Comparison of ENCODE assay signal across 8 cellular contexts in the genomic region with DNA sequence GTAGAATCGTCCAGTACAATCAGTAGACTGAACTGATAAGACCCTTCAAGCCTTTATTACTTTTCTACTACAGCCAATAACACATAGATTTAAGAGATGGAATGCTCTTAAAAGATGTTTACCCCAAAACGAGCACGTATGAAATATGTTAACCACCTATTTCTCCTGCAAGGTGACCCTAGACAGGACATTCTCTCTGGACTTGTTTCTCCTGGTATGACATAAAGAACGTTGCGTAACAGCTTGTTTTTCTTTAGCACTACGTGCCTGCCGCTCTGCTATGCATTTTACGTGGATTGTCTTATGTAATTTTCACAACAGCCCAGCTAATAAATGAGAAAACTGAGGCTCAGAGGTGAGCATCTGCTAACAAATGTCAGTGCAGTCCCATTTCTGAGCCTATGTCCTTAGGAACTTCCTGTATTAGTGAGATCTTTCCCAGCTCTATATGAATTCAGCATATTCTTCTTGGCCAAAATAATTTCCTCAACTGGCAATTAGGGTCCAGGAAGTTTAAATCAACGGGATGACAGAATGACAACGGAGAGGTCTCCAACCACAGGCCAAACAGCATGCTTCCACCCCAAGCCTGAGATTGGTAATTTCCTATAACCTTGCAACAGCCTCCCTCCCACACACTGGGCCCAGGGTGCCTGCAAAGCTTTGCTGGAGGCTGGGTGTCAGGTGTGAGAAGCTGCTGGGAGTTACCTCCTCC. TPM values are rescaled to one million over a fixed set of nuclear protein-coding genes. Genes with fewer than 3 reads are reported as not detected.
DNase-seq lines count a peak whose midpoint lies in the region; ATAC-seq and TF ChIP-seq lines count a peak whose summit lies in the region.

No MANE protein-coding gene starts in this region.

- H3K56ac ChIP-seq in IMR-90 (ENCODE audit: extremely low read depth, insufficient read depth, low read length): no peak overlapping the region

- H3K4ac ChIP-seq in IMR-90 (ENCODE audit: low read depth, low read length): no peak overlapping the region

- no peak overlapping the region for H2AK5ac ChIP-seq in IMR-90 (ENCODE audit: low read depth, low read length)

- CTCF ChIA-PET in IMR-90 (lab: Yijun Ruan, JAX): no interaction called here

- DNase-seq in IMR-90 (no peak), activated T-cell treated with anti-CD3 and anti-CD28 coated beads for 48 hours (ENCODE audit: low read depth) (peak; percentile 46), right cardiac atrium (no peak), 8988T (no peak), A172 (ENCODE audit: low spot score) (no peak), AG08395 (ENCODE audit: low spot score) (no peak)
- DNase-seq in stimulated activated CD4-positive, alpha-beta T cell treated with anti-CD3 and anti-CD28 coated beads, TNF-alpha, amount 100 ng/mL, for 48 hours (ENCODE audit: low read depth in 3 of 3): peak in 2 of 3 donors; percentile 53 to 56

- peak overlapping the region; percentile 8; the same call in 1 of the 2 replicates for H3K4me2 ChIP-seq in IMR-90 (ENCODE audit: low read depth, low read length)

- H2BK20ac ChIP-seq in IMR-90 (ENCODE audit: low read depth, low read length): no peak overlapping the region

- H3K36me3 ChIP-seq in IMR-90 (ENCODE audit: control insufficient read depth, insufficient read depth, low read length): peaks cover 27% of the 10 kb centered on the region

- no peak overlapping the region for H4K91ac ChIP-seq in IMR-90 (ENCODE audit: insufficient read depth, low read depth, low read length)

- POLR2A ChIA-PET in IMR-90 (lab: Charles Lee; ENCODE audit: unreplicated experiment): no interaction called here

- H2BK120ac ChIP-seq in IMR-90 (ENCODE audit: low read depth, low read length): no peak overlapping the region

- ATAC-seq in IMR-90 (ENCODE audit: low read depth) (no peak), right cardiac atrium (no peak), GM19035 (IDR thresholded peaks at IDR 0.05; ENCODE audit: unreplicated experiment) (no peak)

- no peak for TF ChIP-seq POLR2A in IMR-90 (IDR thresholded peaks at IDR 0.05; ENCODE audit: low read depth, low read length)

- H3K18ac ChIP-seq in IMR-90 (ENCODE audit: low read depth, low read length): no peak overlapping the region

- peak overlapping the region; percentile 26 for H2BK5ac ChIP-seq in IMR-90 (ENCODE audit: low read depth, low read length, poor library complexity, severe bottlenecking)

- in situ Hi-C loops in IMR-90 (cut with MboI; ENCODE audit: low sequenced_read_pairs): loop anchor here (10.0 to 25.0 kb wide), 2 partner anchors 106 to 739 kb away; partner anchors contain the start of gene PSMA6

- no peak overlapping the region; a peak in 1 of 4 replicates for H4K8ac ChIP-seq in IMR-90 (ENCODE audit: low read depth in 2 of 2, low read length in 2 of 2)

- H3K4me1 ChIP-seq in IMR-90 (ENCODE audit: control insufficient read depth, insufficient read depth, low read length) (peaks cover 15% of the 10 kb centered on the region), right cardiac atrium (ENCODE audit: control insufficient read depth, insufficient read depth, low read length) (peaks cover 3% of the 10 kb centered on the region)

- H3K27me3 ChIP-seq in IMR-90 (ENCODE audit: control insufficient read depth, insufficient read depth, low read length): no peaks in the 10 kb centered on the region
- no peaks in the 10 kb centered on the region for H3K27me3 ChIP-seq in right cardiac atrium (ENCODE audit: control insufficient read depth, insufficient read depth)

- H3K9me1 ChIP-seq in IMR-90 (ENCODE audit: insufficient read depth, low read length): peaks cover 24% of the 10 kb centered on the region

- peak overlapping the region; percentile 22 for H2AK9ac ChIP-seq in IMR-90 (replicated peaks; ENCODE audit: low read depth, low read length, poor library complexity)

- TF ChIP-seq CTCF in IMR-90 (conservative IDR thresholded peaks at IDR 0.05; ENCODE audit: low read depth, low read length): no peak

- no TSS peak for BruUV-seq in IMR-90 (replicated peaks; lab: Mats Ljungman, UMichigan)

- no peak overlapping the region for H4K5ac ChIP-seq in IMR-90 (ENCODE audit: low read depth, low read length)

- peak overlapping the region; percentile 31; the same call in 1 of the 2 replicates for H3K23ac ChIP-seq in IMR-90 (ENCODE audit: low read depth, low read length)

- intact Hi-C loops in IMR-90 (cut with micrococcal nuclease): loop anchor here (5.0 kb wide), 1 partner anchor 94 kb away; no protein-coding TSS in a partner anchor
- intact Hi-C loops in right cardiac atrium (cut with DNase I): loop anchor here in 3 of 4 donors (5.0 to 10.0 kb wide), 3 partner anchors 64 to 116 kb away; partner anchors contain the start of gene PSMA6 (in 1 of the 3)

- TF ChIP-seq RAD21 in IMR-90 (IDR thresholded peaks at IDR 0.05; ENCODE audit: low read length): no peak

- H3K9me3 ChIP-seq in IMR-90 (ENCODE audit: control insufficient read depth, insufficient read depth, low read length) (no peaks in the 10 kb centered on the region), right cardiac atrium (ENCODE audit: control insufficient read depth, low read length) (no peaks in the 10 kb centered on the region)

- no peak overlapping the region for H3K9ac ChIP-seq in IMR-90 (ENCODE audit: low read depth, low read length)

- no peak overlapping the region for H2AFZ ChIP-seq in IMR-90 (replicated peaks; ENCODE audit: low read length, poor library complexity)

- WGBS in IMR-90 (ENCODE audit: extremely low coverage in 2 of 2, insufficient read length in 1 of 2), 2 experiments: 77% methylated on average over 5 of the region's 10 CpGs; no CpG with 5 or more reads in 1 of the 2 experiments
- WGBS in right cardiac atrium: 49% methylated on average over 10 of the region's 10 CpGs

- dilution Hi-C loops in IMR-90 (cut with HindIII; ENCODE audit: low sequenced_read_pairs, unreplicated experiment): no loop called here

- H3K4me3 ChIP-seq in IMR-90 (ENCODE audit: insufficient read depth, low read depth, low read length) (no peak overlapping the region), right cardiac atrium (ENCODE audit: low read length) (peak overlapping the region; percentile 81)

- H4K20me1 ChIP-seq in IMR-90 (ENCODE audit: insufficient read depth, low read length): peaks cover 33% of the 10 kb centered on the region

- peaks cover 31 to 43% of the 10 kb centered on the region in 2 experiments for H3K79me1 ChIP-seq in IMR-90 (ENCODE audit: low read depth in 1 of 2, low read length in 2 of 2)

- peak overlapping the region; percentile 4; the same call in 1 of the 2 replicates for H3K14ac ChIP-seq in IMR-90 (replicated peaks; ENCODE audit: low read depth, low read length)

- H3K27ac ChIP-seq in IMR-90 (ENCODE audit: insufficient read depth, low read length) (no peak overlapping the region), right cardiac atrium (ENCODE audit: low read length) (peak overlapping the region; percentile 65)

- H2BK15ac ChIP-seq in IMR-90 (ENCODE audit: low read depth, low read length): no peak overlapping the region

TF ChIP-seq in IMR-90, 13 proteins besides CTCF, POLR2A, EP300 and RAD21:
- peak; percentile 94 for TF ChIP-seq CEBPB (IDR thresholded peaks at IDR 0.05; ENCODE audit: low read depth, low read length)
- no peak for TF ChIP-seq CHD1 (IDR thresholded peaks at IDR 0.05; ENCODE audit: low read depth, low read length)
- no peak for TF ChIP-seq MXI1 (IDR thresholded peaks at IDR 0.05; ENCODE audit: borderline replicate concordance, low read depth, low read length)
- TF ChIP-seq MAFK (IDR thresholded peaks at IDR 0.05; ENCODE audit: low read depth, low read length): no peak
- no peak; the same call in 1 of the 2 replicates for TF ChIP-seq MAZ (IDR thresholded peaks at IDR 0.05; ENCODE audit: borderline replicate concordance, low read depth, low read length)
TF ChIP-seq in IMR-90: peak in this region for 1.

RNA-seq across cellular contexts. Expression of gene NFKBIA, which starts 3.7 kb away (rescaled TPM):
- 97.1 and 102 TPM in 2 replicates for total RNA-seq in IMR-90 (2012; rRNA removed)
- 71.1 and 76.5 TPM in 2 replicates for polyA plus RNA-seq in IMR-90 (2012; rRNA removed)
- 88.2 and 125 TPM in 2 replicates for polyA plus RNA-seq in IMR-90 (2012; cell fraction: cytosol; rRNA removed)
- 272 and 345 TPM in 2 replicates for polyA plus RNA-seq in IMR-90 (2012; cell fraction: nucleus; rRNA removed; ENCODE audit: low replicate concordance)
- 100 to 1,000 TPM in 3 of 4 donors, 10 to 100 TPM in 1; 74.0 to 125 (median 103) TPM for total RNA-seq in right cardiac atrium
- 81.2 TPM for polyA plus RNA-seq in right cardiac atrium
- total RNA-seq in A172 (2014; rRNA removed; shearing (Covaris generic)): 41.3 and 58.1 TPM in 2 replicates

Comparison
In these comparisons a context has a peak if more than half of its experiments do, and no peak if none do; other contexts are left out.
1. DNase-seq: peak in activated T-cell treated with anti-CD3 and anti-CD28 coated beads for 48 hours (single experiment) and stimulated activated CD4-positive, alpha-beta T cell treated with anti-CD3 and anti-CD28 coated beads, TNF-alpha, amount 100 ng/mL, for 48 hours (2 of 3); none in IMR-90 (single experiment), right cardiac atrium (0 of 3), 8988T (single experiment), A172 (single experiment) and AG08395 (single experiment).